Comparison of ENCODE assay signal across 21 cellular contexts in the genomic region with DNA sequence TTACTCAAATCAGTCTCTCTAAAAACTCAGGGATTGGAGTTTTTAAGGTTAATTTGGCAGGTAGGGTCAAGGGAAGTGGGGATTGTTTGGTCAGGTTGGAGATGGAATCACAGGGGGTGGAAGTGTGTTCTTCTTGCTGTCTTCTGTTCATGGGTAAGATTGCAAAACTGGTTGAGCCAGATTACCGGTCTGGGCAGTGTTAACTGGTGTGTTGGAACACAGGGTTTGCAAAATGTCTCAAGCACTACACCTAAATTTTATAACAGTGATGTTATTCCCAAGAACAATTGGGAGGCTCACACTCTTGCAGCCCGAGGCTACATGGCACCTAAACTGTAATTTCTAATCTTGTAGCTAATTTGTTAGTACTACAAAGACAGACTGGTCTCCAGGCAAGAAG.
"Had no signal": no experiment of that assay in that cellular context is flagged by ENCODE, and none has a peak within 500 bp of the region (broad histone marks: within the 10 kb centered on the region; RNA-seq: fewer than 3 reads in every experiment).

No MANE protein-coding gene starts in this region.

- H3K27me3 ChIP-seq: brain microvascular endothelial cell had no signal

- H3K4me3 Mint-ChIP-seq: activated CD4-positive, alpha-beta memory T cell treated with anti-CD3 and anti-CD28 coated beads, Interleukin-2, amount 10 ng/mL, durations not matched to agents 7 days and 5 days; activated naive CD4-positive, alpha-beta T cell treated with anti-CD3 and anti-CD28 coated beads, Interleukin-2, amount 10 ng/mL, durations not matched to agents 7 days and 5 days; activated naive CD8-positive, alpha-beta T cell treated with anti-CD3 and anti-CD28 coated beads for 36 hours; activated T-cell treated with anti-CD3 and anti-CD28 coated beads, Interleukin-2, amount 50 U/mL, for 72 hours had no signal

- H3K4me1 Mint-ChIP-seq: activated CD4-positive, alpha-beta memory T cell treated with anti-CD3 and anti-CD28 coated beads, Interleukin-2, amount 10 ng/mL, durations not matched to agents 7 days and 5 days; activated naive CD4-positive, alpha-beta T cell treated with anti-CD3 and anti-CD28 coated beads, Interleukin-2, amount 10 ng/mL, durations not matched to agents 7 days and 5 days; activated naive CD8-positive, alpha-beta T cell treated with anti-CD3 and anti-CD28 coated beads for 36 hours had no signal

- H3K27ac Mint-ChIP-seq: activated CD4-positive, alpha-beta memory T cell treated with anti-CD3 and anti-CD28 coated beads, Interleukin-2, amount 10 ng/mL, durations not matched to agents 7 days and 5 days; activated naive CD4-positive, alpha-beta T cell treated with anti-CD3 and anti-CD28 coated beads, Interleukin-2, amount 10 ng/mL, durations not matched to agents 7 days and 5 days; activated naive CD8-positive, alpha-beta T cell treated with anti-CD3 and anti-CD28 coated beads for 36 hours; activated T-cell treated with anti-CD3 and anti-CD28 coated beads, Interleukin-2, amount 50 U/mL, for 72 hours; activated T-helper 2 cell treated with anti-CD3 and anti-CD28 coated beads, Interferon-gamma antibody, Interleukin-2, Interleukin-4, amounts not matched to agents 10 μg/mL and 5 μg/mL and 100 μg/mL, durations not matched to agents 14 hours and 24 hours and 36 hours had no signal

- H3K27me3 Mint-ChIP-seq: activated CD4-positive, alpha-beta memory T cell treated with anti-CD3 and anti-CD28 coated beads, Interleukin-2, amount 10 ng/mL, durations not matched to agents 7 days and 5 days; activated naive CD4-positive, alpha-beta T cell treated with anti-CD3 and anti-CD28 coated beads, Interleukin-2, amount 10 ng/mL, durations not matched to agents 7 days and 5 days; activated naive CD8-positive, alpha-beta T cell treated with anti-CD3 and anti-CD28 coated beads for 36 hours had no signal

- H3K9me3 Mint-ChIP-seq: activated CD4-positive, alpha-beta memory T cell treated with anti-CD3 and anti-CD28 coated beads, Interleukin-2, amount 10 ng/mL, durations not matched to agents 7 days and 5 days; activated naive CD4-positive, alpha-beta T cell treated with anti-CD3 and anti-CD28 coated beads, Interleukin-2, amount 10 ng/mL, durations not matched to agents 7 days and 5 days; activated T-cell treated with anti-CD3 and anti-CD28 coated beads, Interleukin-2, amount 50 U/mL, for 72 hours; activated T-helper 2 cell treated with anti-CD3 and anti-CD28 coated beads, Interferon-gamma antibody, Interleukin-2, Interleukin-4, amounts not matched to agents 10 μg/mL and 5 μg/mL and 100 μg/mL, durations not matched to agents 14 hours and 24 hours and 36 hours had no signal

- DNase-seq: activated CD4-positive, alpha-beta memory T cell treated with anti-CD3 and anti-CD28 coated beads, Interleukin-2, amount 10 ng/mL, durations not matched to agents 7 days and 5 days; activated CD4-positive, alpha-beta T cell treated with anti-CD3 and anti-CD28 coated beads, Interleukin-2, amount 50 U/mL, for 1 hour; activated CD4-positive, CD25-positive, alpha-beta regulatory T cell; activated gamma-delta T cell treated with Interleukin-2 at 50 U/mL for 16 hours; activated naive CD4-positive, alpha-beta T cell treated with anti-CD3 and anti-CD28 coated beads, Interleukin-2, amount 10 ng/mL, durations not matched to agents 7 days and 5 days; activated naive CD8-positive, alpha-beta T cell treated with anti-CD3 and anti-CD28 coated beads for 36 hours; activated T-cell treated with anti-CD3 and anti-CD28 coated beads, Interleukin-2, amount 50 U/mL, for 72 hours; brain microvascular endothelial cell; cerebellar nuclear complex; NCI-H1048; NCI-H1436; NCI-H187; NCI-H2081; NCI-H446 treated with DMSO at 0.1 percent for 48 hours; NCI-H524 treated with DMSO at 0.1 percent for 48 hours; NCI-H774; OCI-M1; SHP77; T-helper 2 cell; T1000 had no signal

- ATAC-seq: activated T-cell treated with anti-CD3 and anti-CD28 coated beads, Interleukin-2, amount 50 U/mL, for 72 hours had no signal

- H3K27ac ChIP-seq: brain microvascular endothelial cell had no signal

- H3K36me3 ChIP-seq: brain microvascular endothelial cell had no signal

- H3K36me3 Mint-ChIP-seq: activated naive CD4-positive, alpha-beta T cell treated with anti-CD3 and anti-CD28 coated beads, Interleukin-2, amount 10 ng/mL, durations not matched to agents 7 days and 5 days; activated naive CD8-positive, alpha-beta T cell treated with anti-CD3 and anti-CD28 coated beads for 36 hours had no signal
